9 cellular contexts compared by ENCODE assay signal in the genomic region with DNA sequence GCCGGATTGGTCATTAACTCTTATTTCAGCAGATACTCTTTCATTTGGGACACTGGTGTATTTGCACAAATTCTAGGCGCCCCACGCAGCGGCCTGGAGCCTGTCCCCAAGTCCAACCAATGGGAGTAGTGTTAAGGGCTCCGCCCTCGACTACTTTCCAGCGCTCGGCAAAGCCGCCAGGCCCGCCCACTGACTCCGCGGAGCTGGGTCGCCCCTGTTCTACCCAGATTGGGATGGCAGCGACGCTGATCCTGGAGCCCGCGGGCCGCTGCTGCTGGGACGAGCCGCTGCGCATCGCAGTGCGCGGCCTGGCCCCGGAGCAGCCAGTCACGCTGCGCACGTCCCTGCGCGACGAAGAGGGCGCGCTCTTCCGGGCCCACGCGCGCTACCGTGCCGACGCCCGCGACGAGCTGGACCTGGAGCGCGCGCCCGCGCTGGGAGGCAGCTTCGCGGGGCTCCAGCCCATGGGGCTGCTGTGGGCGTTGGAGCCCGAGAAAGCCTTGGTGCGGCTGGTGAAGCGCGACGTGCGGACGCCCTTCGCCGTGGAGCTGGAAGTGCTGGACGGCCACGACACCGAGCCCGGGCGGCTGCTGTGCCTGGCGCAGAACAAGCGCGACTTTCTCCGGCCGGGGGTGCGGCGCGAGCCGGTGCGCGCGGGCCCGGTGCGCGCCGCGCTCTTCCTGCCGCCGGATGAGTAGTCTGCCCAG. TPM values are rescaled to one million over a fixed set of nuclear protein-coding genes. Genes with fewer than 3 reads are reported as not detected.
DNase-seq lines count a peak whose midpoint lies in the region; ATAC-seq and TF ChIP-seq lines count a peak whose summit lies in the region.
"Had no signal": no experiment of that assay in that cellular context is flagged by ENCODE, and none has a peak within 500 bp of the region (broad histone marks: within the 10 kb centered on the region; RNA-seq: fewer than 3 reads in every experiment).

A gene with protein sequence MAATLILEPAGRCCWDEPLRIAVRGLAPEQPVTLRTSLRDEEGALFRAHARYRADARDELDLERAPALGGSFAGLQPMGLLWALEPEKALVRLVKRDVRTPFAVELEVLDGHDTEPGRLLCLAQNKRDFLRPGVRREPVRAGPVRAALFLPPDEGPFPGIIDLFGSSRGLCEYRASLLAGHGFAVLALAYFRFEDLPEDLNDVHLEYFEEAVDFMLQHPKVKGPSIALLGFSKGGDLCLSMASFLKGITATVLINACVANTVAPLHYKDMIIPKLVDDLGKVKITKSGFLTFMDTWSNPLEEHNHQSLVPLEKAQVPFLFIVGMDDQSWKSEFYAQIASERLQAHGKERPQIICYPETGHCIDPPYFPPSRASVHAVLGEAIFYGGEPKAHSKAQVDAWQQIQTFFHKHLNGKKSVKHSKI (plus strand): TSS at position 179 of the 707 bp plus-strand sequence. CDS start 55 bp downstream, at position 234.

- no peaks in the 10 kb centered on the region for H3K36me3 ChIP-seq in CD4-positive, CD25-positive, alpha-beta regulatory T cell (ENCODE audit: control insufficient read depth, insufficient read depth, low read length)
- H3K36me3 ChIP-seq in HUES48 (ENCODE audit: control insufficient read depth, insufficient read depth, low read length) (no peaks in the 10 kb centered on the region), testis (ENCODE audit: low read depth, missing control alignments) (no peaks in the 10 kb centered on the region)

- peak within 1 kb of the TSS; percentile 31; the same call in 1 of the 2 replicates for H3K9ac ChIP-seq in HUES48 (ENCODE audit: low read depth, low read length)

- no peak for TF ChIP-seq POLR2A in testis (IDR thresholded peaks at IDR 0.05)

- no peaks in the 10 kb centered on the region for H3K27me3 ChIP-seq in CD4-positive, CD25-positive, alpha-beta regulatory T cell (ENCODE audit: control insufficient read depth, insufficient read depth, low read length)
- H3K27me3 ChIP-seq in HUES48 (ENCODE audit: control insufficient read depth, insufficient read depth, low read length) (peaks cover 13% of the 10 kb centered on the region), testis (no peaks in the 10 kb centered on the region)

- TF ChIP-seq CTCF in glutamatergic neuron (IDR thresholded peaks at IDR 0.05; ENCODE audit: partially characterized antibody, unreplicated experiment) (no peak), omental fat pad (IDR thresholded peaks at IDR 0.05) (no peak), testis (IDR thresholded peaks at IDR 0.05) (no peak)

- H3K4me3 ChIP-seq in CD4-positive, CD25-positive, alpha-beta regulatory T cell (ENCODE audit: low read depth, low read length): peak within 1 kb of the TSS; percentile 58
- H3K4me3 ChIP-seq in HUES48 (ENCODE audit: low read depth, low read length) (peak within 1 kb of the TSS; percentile 71), testis (peak within 1 kb of the TSS; percentile 67 to 69)

- H3K36me3 Mint-ChIP-seq in CD4-positive, CD25-positive, alpha-beta regulatory T cell: no peaks in the 10 kb centered on the region
- no peaks in the 10 kb centered on the region for H3K36me3 Mint-ChIP-seq in activated naive CD4-positive, alpha-beta T cell treated with anti-CD3 and anti-CD28 coated beads, Interleukin-2, amount 50 U/mL, for 24 hours
- H3K36me3 Mint-ChIP-seq in glutamatergic neuron (ENCODE audit: unreplicated experiment): no peaks in the 10 kb centered on the region

- H3K4me1 Mint-ChIP-seq in CD4-positive, CD25-positive, alpha-beta regulatory T cell: peaks cover 0 to 10% (median under 1%) of the 10 kb centered on the region in 4 donors
- H3K4me1 Mint-ChIP-seq in activated naive CD4-positive, alpha-beta T cell treated with anti-CD3 and anti-CD28 coated beads, Interleukin-2, amount 50 U/mL, for 24 hours: peaks cover 4% of the 10 kb centered on the region
- no peaks in the 10 kb centered on the region for H3K4me1 Mint-ChIP-seq in glutamatergic neuron (ENCODE audit: low read depth, unreplicated experiment)

- H3K27me3 Mint-ChIP-seq in CD4-positive, CD25-positive, alpha-beta regulatory T cell: peaks cover 6% of the 10 kb centered on the region
- H3K27me3 Mint-ChIP-seq in activated naive CD4-positive, alpha-beta T cell treated with anti-CD3 and anti-CD28 coated beads, Interleukin-2, amount 50 U/mL, for 24 hours: no peaks in the 10 kb centered on the region
- H3K27me3 Mint-ChIP-seq in glutamatergic neuron (ENCODE audit: unreplicated experiment): peaks cover 3% of the 10 kb centered on the region

- H3K27ac ChIP-seq in CD4-positive, CD25-positive, alpha-beta regulatory T cell (ENCODE audit: insufficient read depth, low read length, poor library complexity, severe bottlenecking): no peak within 1 kb of the TSS
- H3K27ac ChIP-seq in HUES48 (ENCODE audit: low read depth, low read length) (no peak within 1 kb of the TSS), testis (peak within 1 kb of the TSS; percentile 86 to 91)

- 0% methylated on average over 8 to 39 of the region's 84 CpGs for WGBS in testis, 2 donors

- peaks cover 0 to 2% (median 0%) of the 10 kb centered on the region in 7 donors for H3K9me3 Mint-ChIP-seq in CD4-positive, CD25-positive, alpha-beta regulatory T cell
- H3K9me3 Mint-ChIP-seq in activated naive CD4-positive, alpha-beta T cell treated with anti-CD3 and anti-CD28 coated beads, Interleukin-2, amount 50 U/mL, for 24 hours: no peaks in the 10 kb centered on the region
- H3K9me3 Mint-ChIP-seq in glutamatergic neuron (ENCODE audit: unreplicated experiment): peaks cover 7% of the 10 kb centered on the region

- intact Hi-C loops in testis (cut with DNase I; ENCODE audit: low total_unique reads): no loop called here

- no peaks in the 10 kb centered on the region for H3K9me3 ChIP-seq in CD4-positive, CD25-positive, alpha-beta regulatory T cell (ENCODE audit: control insufficient read depth in 2 of 2, low read length in 2 of 2)
- H3K9me3 ChIP-seq in HUES48 (ENCODE audit: control insufficient read depth, insufficient read depth, low read length): no peaks in the 10 kb centered on the region
- no peaks in the 10 kb centered on the region for H3K9me3 ChIP-seq in testis

- ATAC-seq in CD4-positive, CD25-positive, alpha-beta regulatory T cell (ENCODE audit: low read depth in 2 of 2): peak; percentile 87 to 91
- ATAC-seq in GM19438 (IDR thresholded peaks at IDR 0.05; ENCODE audit: low read depth, unreplicated experiment): peak; percentile 61
- ATAC-seq in omental fat pad (ENCODE audit: low FRiP score): peak; percentile 90

- no peaks in the 10 kb centered on the region for H3K4me1 ChIP-seq in CD4-positive, CD25-positive, alpha-beta regulatory T cell (ENCODE audit: control insufficient read depth, insufficient read depth, low read length, poor library complexity, severe bottlenecking)
- H3K4me1 ChIP-seq in HUES48 (ENCODE audit: control insufficient read depth, insufficient read depth, low read length) (peaks cover 6% of the 10 kb centered on the region), testis (peaks cover 7% of the 10 kb centered on the region)

- peak within 1 kb of the TSS in 2 of 3 donors; percentile 76 to 77 for H3K27ac Mint-ChIP-seq in CD4-positive, CD25-positive, alpha-beta regulatory T cell
- H3K27ac Mint-ChIP-seq in activated naive CD4-positive, alpha-beta T cell treated with anti-CD3 and anti-CD28 coated beads, Interleukin-2, amount 50 U/mL, for 24 hours: peak within 1 kb of the TSS; percentile 65
- no peak within 1 kb of the TSS for H3K27ac Mint-ChIP-seq in glutamatergic neuron (ENCODE audit: unreplicated experiment)

- peak within 1 kb of the TSS; percentile 86 to 93 (median 88) for H3K4me3 Mint-ChIP-seq in CD4-positive, CD25-positive, alpha-beta regulatory T cell
- peak within 1 kb of the TSS; percentile 88 for H3K4me3 Mint-ChIP-seq in activated naive CD4-positive, alpha-beta T cell treated with anti-CD3 and anti-CD28 coated beads, Interleukin-2, amount 50 U/mL, for 24 hours
- peak within 1 kb of the TSS; percentile 89 for H3K4me3 Mint-ChIP-seq in glutamatergic neuron (ENCODE audit: unreplicated experiment)

- DNase-seq in CD4-positive, CD25-positive, alpha-beta regulatory T cell: peak; percentile 35 to 78 (median 73)
- DNase-seq in SK-N-DZ (ENCODE audit: low spot score) (peak; percentile 62), glutamatergic neuron (peak; percentile 70), omental fat pad (ENCODE audit: low spot score) (no peak), testis (peak; percentile 82)

RNA-seq across cellular contexts. Expression of the gene that starts here (rescaled TPM):
- total RNA-seq in CD4-positive, CD25-positive, alpha-beta regulatory T cell: not detected
- polyA plus RNA-seq in CD4-positive, CD25-positive, alpha-beta regulatory T cell: under 1 TPM in 1 of 4 donors, not detected in 3; 0.16 TPM
- polyA plus RNA-seq in SK-N-DZ (2014; cell fraction: cytosol; rRNA removed): not detected in 2 replicates
- polyA plus RNA-seq in SK-N-DZ (2014; cell fraction: nucleus; rRNA removed): not detected in 2 replicates
- total RNA-seq in glutamatergic neuron (ENCODE audit: unreplicated experiment) (not detected), omental fat pad (under 1 TPM in 1 of 4 donors, not detected in 3; 0.63 TPM), testis (1 to 10 TPM in 1 of 2 donors, under 1 TPM in 1; 0.94 to 1.2 TPM)
- 0.57 TPM for polyA plus RNA-seq in testis (ENCODE audit: insufficient read depth, low read depth, low replicate concordance)
- total RNA-seq: T-helper 1 cell treated with Interleukin-12 subunit alpha and Interleukin-12 subunit beta and Interleukin-4 antibody, amounts not matched to agents 30 ng/mL and 1 ng/mL, for 36 hours had no signal

Comparison
In these comparisons a context has a peak if more than half of its experiments do, and no peak if none do; other contexts are left out.
1. Peak in DNase-seq, ATAC-seq and H3K4me3 ChIP-seq in CD4-positive, CD25-positive, alpha-beta regulatory T cell; RNA of the gene not detected or under 1 TPM.
2. Peak in DNase-seq in glutamatergic neuron; RNA of the gene not detected or under 1 TPM.
3. Peak in ATAC-seq in omental fat pad; RNA of the gene not detected or under 1 TPM.
4. H3K27ac ChIP-seq: peak in testis (2 of 2); none in CD4-positive, CD25-positive, alpha-beta regulatory T cell (single experiment) and HUES48 (single experiment).
5. Peak in every context shown above with its lines, with median percentiles within 50 percentile points of each other: ATAC-seq, H3K4me3 ChIP-seq and H3K4me3 Mint-ChIP-seq.